15 cellular contexts compared by ENCODE assay signal in the genomic region with DNA sequence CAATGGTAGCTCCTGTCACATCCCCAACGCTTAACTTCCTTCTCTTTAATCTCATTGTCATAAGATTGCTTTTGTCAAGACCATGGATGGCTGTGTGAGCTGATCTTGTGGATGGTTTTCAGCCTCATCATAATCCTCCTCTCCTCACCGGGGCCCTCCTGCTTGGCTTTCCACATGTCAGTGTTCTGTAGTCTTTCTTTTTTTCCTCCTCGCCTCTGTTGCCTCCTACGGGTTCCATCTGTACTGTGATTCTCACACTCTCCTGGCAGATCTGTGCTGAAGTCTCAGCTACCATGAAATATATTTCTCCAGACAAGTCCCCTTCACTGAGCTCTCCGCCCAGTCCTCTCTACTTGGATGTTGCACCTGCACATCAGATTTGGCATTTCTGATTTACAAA. TPM values are rescaled to one million over a fixed set of nuclear protein-coding genes. Genes with fewer than 3 reads are reported as not detected.
DNase-seq lines count a peak whose midpoint lies in the region; ATAC-seq and TF ChIP-seq lines count a peak whose summit lies in the region.
"Had no signal": no experiment of that assay in that cellular context is flagged by ENCODE, and none has a peak within 500 bp of the region (broad histone marks: within the 10 kb centered on the region; RNA-seq: fewer than 3 reads in every experiment).

No MANE protein-coding gene starts in this region.

- H3K4me1 Mint-ChIP-seq in T-helper 1 cell treated with Interleukin-12 subunit alpha and Interleukin-12 subunit beta and Interleukin-4 antibody, amounts not matched to agents 30 μg/mL and 1 μg/mL, for 36 hours (ENCODE audit: low read depth), result peaks cover 13% of the 10 kb centered on the region
- H3K4me1 Mint-ChIP-seq in Caco-2 (ENCODE audit: low read depth, unreplicated experiment), result no peaks in the 10 kb centered on the region

- H3K4me3 ChIP-seq in Caco-2 (ENCODE audit: low read depth, low read length), result no peak overlapping the region
- H3K4me3 ChIP-seq in neutrophil (ENCODE audit: low read depth in 1 of 2, low read length in 1 of 2), result no peak overlapping the region
- H3K4me3 ChIP-seq: GM12878, GM23338 had no signal

- no peak overlapping the region for H3K4me3 Mint-ChIP-seq in T-helper 1 cell treated with Interleukin-12 subunit alpha and Interleukin-12 subunit beta and Interleukin-4 antibody, amounts not matched to agents 30 μg/mL and 1 μg/mL, for 36 hours
- H3K4me3 Mint-ChIP-seq in Caco-2 (ENCODE audit: unreplicated experiment), result no peak overlapping the region
- H3K4me3 Mint-ChIP-seq: GM23338 had no signal

- TF ChIP-seq CTCF in Caco-2 (IDR thresholded peaks at IDR 0.05; ENCODE audit: insufficient read depth in 1 of 2, low read depth in 1 of 2, low read length in 1 of 2, severe bottlenecking in 1 of 2, unreplicated experiment in 1 of 2) (no peak), neutrophil (IDR thresholded peaks at IDR 0.05) (no peak)

- peak overlapping the region; percentile 12 for H3K27ac Mint-ChIP-seq in T-helper 1 cell treated with Interleukin-12 subunit alpha and Interleukin-12 subunit beta and Interleukin-4 antibody, amounts not matched to agents 30 μg/mL and 1 μg/mL, for 36 hours
- peak overlapping the region; percentile 14 for H3K27ac Mint-ChIP-seq in Caco-2 (ENCODE audit: unreplicated experiment)
- H3K27ac Mint-ChIP-seq: GM23338 had no signal

- no peak for ATAC-seq in HG03135 (IDR thresholded peaks at IDR 0.05; ENCODE audit: unreplicated experiment)
- ATAC-seq: GM12878, GM23338 had no signal

- peaks cover 37% of the 10 kb centered on the region for H3K36me3 Mint-ChIP-seq in T-helper 1 cell treated with Interleukin-12 subunit alpha and Interleukin-12 subunit beta and Interleukin-4 antibody, amounts not matched to agents 30 μg/mL and 1 μg/mL, for 36 hours (ENCODE audit: low read depth)
- H3K36me3 Mint-ChIP-seq in Caco-2 (ENCODE audit: insufficient read depth, unreplicated experiment), result peaks cover 5% of the 10 kb centered on the region

- H3K4me1 ChIP-seq in Caco-2 (no peaks in the 10 kb centered on the region), neutrophil (ENCODE audit: control insufficient read depth in 1 of 2, insufficient read depth in 1 of 2, low read depth in 1 of 2, low read length in 1 of 2) (peaks cover 18 to 23% of the 10 kb centered on the region in 2 experiments)

- no peaks in the 10 kb centered on the region for H3K27me3 Mint-ChIP-seq in T-helper 1 cell treated with Interleukin-12 subunit alpha and Interleukin-12 subunit beta and Interleukin-4 antibody, amounts not matched to agents 30 μg/mL and 1 μg/mL, for 36 hours (ENCODE audit: low read depth)
- no peaks in the 10 kb centered on the region for H3K27me3 Mint-ChIP-seq in Caco-2 (ENCODE audit: insufficient read depth, unreplicated experiment)

- intact Hi-C loops in Caco-2 (cut with micrococcal nuclease; ENCODE audit: unreplicated experiment), result no loop called here

- BruUV-seq in Caco-2 (replicated peaks; lab: Mats Ljungman, UMichigan), result no TSS peak

- H3K27ac ChIP-seq in angular gyrus (ENCODE audit: low read depth, low read length), result peak overlapping the region; percentile 23
- H3K27ac ChIP-seq in neutrophil, result peak overlapping the region; percentile 20
- H3K27ac ChIP-seq: 22Rv1, HL-60 had no signal

- H3K9me3 Mint-ChIP-seq in T-helper 1 cell treated with Interleukin-12 subunit alpha and Interleukin-12 subunit beta and Interleukin-4 antibody, amounts not matched to agents 30 μg/mL and 1 μg/mL, for 36 hours, result no peaks in the 10 kb centered on the region
- H3K9me3 Mint-ChIP-seq in Caco-2 (ENCODE audit: unreplicated experiment), result no peaks in the 10 kb centered on the region
- H3K9me3 Mint-ChIP-seq: GM23338 had no signal

- no peaks in the 10 kb centered on the region for H3K27me3 ChIP-seq in Caco-2 (replicated peaks; ENCODE audit: control insufficient read depth, insufficient read depth, low read length)
- H3K27me3 ChIP-seq in neutrophil, result no peaks in the 10 kb centered on the region

- no peaks in the 10 kb centered on the region for H3K9me3 ChIP-seq in Caco-2
- H3K9me3 ChIP-seq in neutrophil, result no peaks in the 10 kb centered on the region

- CTCF ChIA-PET in Caco-2 (lab: Charles Lee), result no interaction called here

- H3K36me3 ChIP-seq in Caco-2 (ENCODE audit: control insufficient read depth, insufficient read depth, low read length) (no peaks in the 10 kb centered on the region), neutrophil (peaks cover 15% of the 10 kb centered on the region)

- DNase-seq in T-helper 1 cell, result no peak
- no peak for DNase-seq in Caco-2
- DNase-seq in AG20443 (ENCODE audit: low spot score), result no peak
- no peak for DNase-seq in activated CD8-positive, alpha-beta memory T cell treated with anti-CD3 and anti-CD28 coated beads for 24 hours
- DNase-seq: NCI-H1436 treated with DMSO at 0.1 percent for 48 hours, NCI-H2227 treated with DMSO at 0.1 percent for 48 hours, NCI-H524 treated with DMSO at 0.1 percent for 48 hours had no signal

- POLR2A ChIA-PET in Caco-2 (lab: Charles Lee), result no interaction called here

RNA-seq across cellular contexts. Expression of a gene that starts 34.9 kb away (rescaled TPM):
- total RNA-seq in Caco-2 (2022), result 30.1 and 36.0 TPM in 2 replicates

RNA-seq across cellular contexts. Expression of a gene that starts 36.8 kb away (rescaled TPM):
- 42.8 and 43.2 TPM in 2 replicates for total RNA-seq in Caco-2 (2022)
